In the genomic region with DNA sequence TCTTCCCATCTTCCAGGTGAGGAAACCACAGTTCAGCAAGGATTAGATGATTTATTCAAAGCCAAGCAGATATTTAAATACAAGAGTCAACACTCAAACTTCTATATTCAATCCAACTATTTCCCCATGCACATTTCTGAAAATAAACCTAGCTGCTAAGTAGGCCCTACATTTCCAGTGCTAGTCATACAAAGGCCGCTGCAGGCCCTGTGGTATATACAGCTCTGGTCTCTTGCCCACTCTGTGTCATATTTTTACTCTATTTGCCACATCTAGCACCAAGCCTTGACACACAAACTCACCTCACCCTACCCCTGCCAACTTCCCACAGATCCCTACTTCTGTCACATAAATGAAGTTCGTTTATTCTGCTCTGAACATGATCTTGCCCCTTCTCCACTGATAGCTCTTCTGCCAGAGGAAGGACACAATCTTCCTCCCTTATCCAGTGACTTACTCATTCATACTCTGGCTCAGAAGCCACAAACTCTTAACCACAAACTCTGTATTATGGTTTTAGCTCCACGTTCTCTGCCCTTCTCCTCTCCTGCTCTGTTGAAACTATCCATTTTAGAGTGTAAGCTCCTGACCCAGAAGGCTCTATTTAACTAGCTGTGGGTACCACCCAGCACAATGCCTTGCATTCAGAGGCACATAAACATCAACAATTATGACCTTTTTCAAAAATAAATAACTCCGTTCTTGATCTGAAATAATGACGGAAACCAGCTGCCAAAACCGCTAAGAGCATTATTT, we compare ENCODE assay signal across 17 cellular contexts.
DNase-seq lines count a peak whose midpoint lies in the region; ATAC-seq, FAIRE-seq and TF ChIP-seq lines count a peak whose summit lies in the region.
"Had no signal": no experiment of that assay in that cellular context is flagged by ENCODE, and none has a peak within 500 bp of the region (broad histone marks: within the 10 kb centered on the region; RNA-seq: fewer than 3 reads in every experiment).

No MANE protein-coding gene starts in this region.

- FAIRE-seq in GM12878 (lab: Jason Lieb, UNC) (no peak), GM12891 (lab: Jason Lieb, UNC) (no peak)
- FAIRE-seq: H1, HTR-8/SVneo, keratinocyte had no signal

- CTCF ChIA-PET in GM12878 (lab: Yijun Ruan, JAX), result interaction anchor here (0.9 to 2.0 kb wide), 4 partner anchors 9 to 182 kb away, joined by 3 to 10 read pairs (median 4); no protein-coding TSS in a partner anchor

- in situ Hi-C loops in GM12878 (cut with MboI), result no loop called here

- H3K4me3 ChIP-seq in NB4 (ENCODE audit: low read depth, low read length) (no peak overlapping the region), GM12878 (no peak overlapping the region), lower leg skin (ENCODE audit: low read depth, poor library complexity, severe bottlenecking) (no peak overlapping the region)
- H3K4me3 ChIP-seq: esophagus squamous epithelium, thoracic aorta had no signal

- H3K9me3 ChIP-seq in GM12878 (replicated peaks; ENCODE audit: control insufficient read depth, insufficient read depth, low read length), result no peaks in the 10 kb centered on the region
- H3K9me3 ChIP-seq: esophagus squamous epithelium, thoracic aorta had no signal

- TF ChIP-seq POLR2A in NB4 (IDR thresholded peaks at IDR 0.05; ENCODE audit: extremely low read depth, insufficient read length) (no peak), GM12878 (IDR thresholded peaks at IDR 0.05; ENCODE audit: low read depth, low read length) (no peak), lower leg skin (IDR thresholded peaks at IDR 0.05) (no peak), GM12891 (IDR thresholded peaks at IDR 0.05; ENCODE audit: low read depth, low read length) (no peak)

- SMC1A ChIA-PET in GM12878 (lab: Charles Lee; ENCODE audit: uncharacterized antibody, unreplicated experiment), result interaction anchor here (0.8 to 2.6 kb wide), 7 partner anchors 9 to 182 kb away, joined by 3 to 14 read pairs (median 5); no protein-coding TSS in a partner anchor

- no peak overlapping the region for H3K9ac ChIP-seq in GM12878 (ENCODE audit: control insufficient read depth, insufficient read depth, low read length)

- TF ChIP-seq RAD21 in GM12878 (IDR thresholded peaks at IDR 0.05; ENCODE audit: insufficient read depth, low read depth, low read length), result no peak

- H2AFZ ChIP-seq in GM12878 (ENCODE audit: control insufficient read depth, low read depth, low read length), result no peak overlapping the region

- WGBS in GM12878 (ENCODE audit: insufficient coverage, insufficient replicate concordance, low lambda C conversion rate, missing lambda C conversion rate), result 82% methylated on average over 6 of the region's 6 CpGs
- WGBS in lower leg skin, 2 donors, result 81 to 86% methylated on average over 6 of the region's 6 CpGs

- RAD21 ChIA-PET in GM12878 (lab: Charles Lee; ENCODE audit: unreplicated experiment), result interaction anchor here (1.0 to 1.8 kb wide), 2 partner anchors 9 to 22 kb away, joined by 3 to 5 read pairs; no protein-coding TSS in a partner anchor

- H3K27ac ChIP-seq in GM12878 (ENCODE audit: control insufficient read depth, insufficient read depth), result no peak overlapping the region
- H3K27ac ChIP-seq: 22Rv1, esophagus squamous epithelium, thoracic aorta had no signal

- peaks cover 0 to 4% of the 10 kb centered on the region in 2 experiments; a peak in 3 of 4 replicates for H3K36me3 ChIP-seq in GM12878 (ENCODE audit: control insufficient read depth in 2 of 2, insufficient read depth in 2 of 2, low read length in 1 of 2)
- H3K36me3 ChIP-seq: thoracic aorta had no signal

- H3K79me2 ChIP-seq in GM12878 (ENCODE audit: control insufficient read depth, insufficient read depth, low read length), result no peaks in the 10 kb centered on the region

- intact Hi-C loops in GM12878 (cut with micrococcal nuclease; ENCODE audit: unreplicated experiment) (no loop called here), sciatic nerve (cut with DNase I) (no loop called here), lower leg skin (cut with DNase I; ENCODE audit: low total_unique reads) (no loop called here)

- no peak for TF ChIP-seq CTCF in NB4 (IDR thresholded peaks at IDR 0.05; ENCODE audit: low read depth, low read length)
- no peak for TF ChIP-seq CTCF in GM12878 (IDR thresholded peaks at IDR 0.05 in 2 of 3, conservative IDR thresholded peaks at IDR 0.05 in 1 of 3; ENCODE audit: control insufficient read depth in 2 of 3, extremely low read depth in 1 of 3, insufficient read depth in 1 of 3, low read depth in 3 of 3, low read length in 3 of 3)
- TF ChIP-seq CTCF in lower leg skin (IDR thresholded peaks at IDR 0.05), result no peak

- BruUV-seq in GM12878 (replicated peaks; lab: Mats Ljungman, UMichigan), result no TSS peak

- TF ChIP-seq EP300 in GM12878 (IDR thresholded peaks at IDR 0.05; ENCODE audit: borderline replicate concordance in 1 of 2, control insufficient read depth in 1 of 2, low read depth in 2 of 2, low read length in 2 of 2), result no peak

- no peaks in the 10 kb centered on the region for H4K20me1 ChIP-seq in GM12878 (ENCODE audit: control insufficient read depth, insufficient read depth)

- H3K4me1 ChIP-seq in GM12878 (ENCODE audit: control insufficient read depth, insufficient read depth, low read length), result no peaks in the 10 kb centered on the region

- DNase-seq in DMS153 (lab: John Stamatoyannopoulos, UW) (peak; percentile 70), DMS153 treated with DMSO at 0.1 percent for 48 hours (lab: John Stamatoyannopoulos, UW; ENCODE audit: unreplicated experiment) (no peak), NB4 (ENCODE audit: low read depth) (peak; percentile 76), GM12878 (ENCODE audit: low read depth, low spot score) (no peak), sciatic nerve (ENCODE audit: low spot score) (no peak), NCI-H2029 (lab: John Stamatoyannopoulos, UW) (no peak), lower leg skin (ENCODE audit: low spot score in 2 of 2) (no peak), GM12891 (ENCODE audit: insufficient read length, low spot score) (no peak)
- DNase-seq: activated CD4-positive, alpha-beta T cell treated with anti-CD3 and anti-CD28 coated beads, Interleukin-2, amount 50 U/mL, for 48 hours; esophagus squamous epithelium; natural killer cell; NCI-H1694 had no signal

- no peaks in the 10 kb centered on the region for H3K27me3 ChIP-seq in GM12878 (replicated peaks in 1 of 2; ENCODE audit: control insufficient read depth in 2 of 2, insufficient read depth in 2 of 2, low read length in 1 of 2)
- H3K27me3 ChIP-seq: esophagus squamous epithelium had no signal

- ATAC-seq in GM12878, result no peak
- peak; percentile 27 for ATAC-seq in sciatic nerve
- ATAC-seq: natural killer cell had no signal

- POLR2A ChIA-PET in GM12878 (lab: Charles Lee), result interaction anchor here (0.8 to 1.2 kb wide), 2 partner anchors 28 to 101 kb away, joined by 3 to 5 read pairs; no protein-coding TSS in a partner anchor

- H3K4me2 ChIP-seq in GM12878 (ENCODE audit: control insufficient read depth, insufficient read depth), result no peak overlapping the region

TF ChIP-seq in GM12878, 131 proteins besides CTCF, POLR2A, EP300 and RAD21 (continues in another document):
- TF ChIP-seq ASH2L (IDR thresholded peaks at IDR 0.05; ENCODE audit: borderline replicate concordance, low read depth), result no peak
- TF ChIP-seq CHD4 (IDR thresholded peaks at IDR 0.05), result no peak
- TF ChIP-seq YY1 (IDR thresholded peaks at IDR 0.05; ENCODE audit: low read depth, low read length), result no peak
- no peak for TF ChIP-seq HCFC1 (IDR thresholded peaks at IDR 0.05; ENCODE audit: low read length)
- no peak for TF ChIP-seq SPI1 (IDR thresholded peaks at IDR 0.05; ENCODE audit: borderline replicate concordance, insufficient read depth, low read depth, low read length)
- TF ChIP-seq, protein P1, sequence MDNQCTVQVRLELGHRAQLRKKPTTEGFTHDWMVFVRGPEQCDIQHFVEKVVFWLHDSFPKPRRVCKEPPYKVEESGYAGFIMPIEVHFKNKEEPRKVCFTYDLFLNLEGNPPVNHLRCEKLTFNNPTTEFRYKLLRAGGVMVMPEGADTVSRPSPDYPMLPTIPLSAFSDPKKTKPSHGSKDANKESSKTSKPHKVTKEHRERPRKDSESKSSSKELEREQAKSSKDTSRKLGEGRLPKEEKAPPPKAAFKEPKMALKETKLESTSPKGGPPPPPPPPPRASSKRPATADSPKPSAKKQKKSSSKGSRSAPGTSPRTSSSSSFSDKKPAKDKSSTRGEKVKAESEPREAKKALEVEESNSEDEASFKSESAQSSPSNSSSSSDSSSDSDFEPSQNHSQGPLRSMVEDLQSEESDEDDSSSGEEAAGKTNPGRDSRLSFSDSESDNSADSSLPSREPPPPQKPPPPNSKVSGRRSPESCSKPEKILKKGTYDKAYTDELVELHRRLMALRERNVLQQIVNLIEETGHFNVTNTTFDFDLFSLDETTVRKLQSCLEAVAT (IDR thresholded peaks at IDR 0.05), result no peak
- TF ChIP-seq MXI1 (IDR thresholded peaks at IDR 0.05; ENCODE audit: low read depth, low read length), result no peak
- no peak for TF ChIP-seq SIX5 (IDR thresholded peaks at IDR 0.05; ENCODE audit: low read depth, low read length, severe bottlenecking)
- peak; percentile 15; the same call in 1 of the 2 replicates for TF ChIP-seq RUNX3 (IDR thresholded peaks at IDR 0.05; ENCODE audit: low read length)

TF ChIP-seq in GM12891, 5 proteins besides CTCF, POLR2A, EP300 and RAD21:
- TF ChIP-seq TAF1 (IDR thresholded peaks at IDR 0.05; ENCODE audit: low read depth, low read length), result no peak
- TF ChIP-seq SPI1 (IDR thresholded peaks at IDR 0.05; ENCODE audit: low read depth, low read length), result no peak
- no peak for TF ChIP-seq POLR2AphosphoS5 (IDR thresholded peaks at IDR 0.05; ENCODE audit: low read depth, low read length)
- TF ChIP-seq POU2F2 (IDR thresholded peaks at IDR 0.05; ENCODE audit: low read depth, low read length), result no peak
- TF ChIP-seq PAX5 (IDR thresholded peaks at IDR 0.05; ENCODE audit: insufficient read depth, low read length, severe bottlenecking), result no peak

Comparison
In these comparisons a context has a peak if more than half of its experiments do, and no peak if none do; other contexts are left out.
1. DNase-seq: peak in DMS153 (single experiment) and NB4 (single experiment); none in DMS153 treated with DMSO at 0.1 percent for 48 hours (single experiment), GM12878 (single experiment), sciatic nerve (single experiment), NCI-H2029 (single experiment), lower leg skin (0 of 2) and GM12891 (single experiment).